ENCODE assay signal across 8 cellular contexts in genomic region chr15:73052679-73053397, GRCh38. TPM values are rescaled to one million over a fixed set of nuclear protein-coding genes. Genes with fewer than 3 reads are reported as not detected.
DNase-seq lines count a peak whose midpoint lies in the region; ATAC-seq and TF ChIP-seq lines count a peak whose summit lies in the region.

No MANE protein-coding gene starts in this region.

- 0 out of 3 replicates have a peak, but pooled peaks have one; percentile 32 for TF ChIP-seq CTCF in GM12872 (IDR thresholded peaks at IDR 0.05; ENCODE audit: insufficient read depth, low read depth, low read length)

- H3K4me3 ChIP-seq in stomach smooth muscle (ENCODE audit: low read length in 2 of 2): peak overlapping the region; percentile 71 to 79

- no peak overlapping the region for H3K27ac ChIP-seq in stomach smooth muscle (ENCODE audit: low read length)

- DNase-seq in NCI-H526 (lab: John Stamatoyannopoulos, UW) (peak; percentile 75 to 80), mucosa of gallbladder (ENCODE audit: low spot score) (peak; percentile 42)
- DNase-seq in activated CD8-positive, alpha-beta memory T cell treated with anti-CD3 and anti-CD28 coated beads, Interleukin-2, amount 50 U/mL, for 48 hours: peak; percentile 60

- ATAC-seq in HG02973 (IDR thresholded peaks at IDR 0.05; ENCODE audit: unreplicated experiment) (peak; percentile 6), esophagus mucosa (peak; percentile 47), GM21381 (IDR thresholded peaks at IDR 0.05; ENCODE audit: unreplicated experiment) (no peak)

- no peaks in the 10 kb centered on the region for H3K36me3 ChIP-seq in stomach smooth muscle (ENCODE audit: control insufficient read depth in 2 of 2, insufficient read depth in 2 of 2, low read length in 2 of 2)

- H3K9ac ChIP-seq in stomach smooth muscle (ENCODE audit: low read length in 2 of 2): peak overlapping the region; percentile 51 to 64

- no peaks in the 10 kb centered on the region for H3K9me3 ChIP-seq in stomach smooth muscle (ENCODE audit: control insufficient read depth in 2 of 2, low read length in 2 of 2)

- no peaks in the 10 kb centered on the region for H3K27me3 ChIP-seq in stomach smooth muscle (ENCODE audit: control insufficient read depth in 1 of 2, insufficient read depth in 2 of 2, low read length in 2 of 2)

- no peaks in the 10 kb centered on the region for H3K4me1 ChIP-seq in stomach smooth muscle (ENCODE audit: control insufficient read depth, insufficient read depth, low read length)

RNA-seq across cellular contexts. Expression of gene NEO1, which starts 0.6 kb away (rescaled TPM):
- total RNA-seq in esophagus mucosa: 10.6 TPM
- 92.8 TPM for total RNA-seq in mucosa of gallbladder
